ENCODE assay signal across 1 cellular context in genomic region chr6:146827216-146827928, GRCh38.
TF ChIP-seq lines count a peak whose summit lies in the region.

No MANE protein-coding gene starts in this region.

TF ChIP-seq in GM23338, 12 proteins besides CTCF, POLR2A, EP300 and RAD21 (continued from another document):
- TF ChIP-seq, protein P1, sequence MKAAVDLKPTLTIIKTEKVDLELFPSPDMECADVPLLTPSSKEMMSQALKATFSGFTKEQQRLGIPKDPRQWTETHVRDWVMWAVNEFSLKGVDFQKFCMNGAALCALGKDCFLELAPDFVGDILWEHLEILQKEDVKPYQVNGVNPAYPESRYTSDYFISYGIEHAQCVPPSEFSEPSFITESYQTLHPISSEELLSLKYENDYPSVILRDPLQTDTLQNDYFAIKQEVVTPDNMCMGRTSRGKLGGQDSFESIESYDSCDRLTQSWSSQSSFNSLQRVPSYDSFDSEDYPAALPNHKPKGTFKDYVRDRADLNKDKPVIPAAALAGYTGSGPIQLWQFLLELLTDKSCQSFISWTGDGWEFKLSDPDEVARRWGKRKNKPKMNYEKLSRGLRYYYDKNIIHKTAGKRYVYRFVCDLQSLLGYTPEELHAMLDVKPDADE (IDR thresholded peaks at IDR 0.05) = no peak
- TF ChIP-seq REST (IDR thresholded peaks at IDR 0.05; ENCODE audit: unreplicated experiment) (no peak), NANOG (IDR thresholded peaks at IDR 0.05; ENCODE audit: borderline replicate concordance) (no peak), ZNF462 (CRISPR knock-in tag; IDR thresholded peaks at IDR 0.05) (no peak)
